ENCODE assay signal across 17 cellular contexts in genomic region chr3:184347321-184348056, GRCh38. TPM values are rescaled to one million over a fixed set of nuclear protein-coding genes. Genes with fewer than 3 reads are reported as not detected.
DNase-seq lines count a peak whose midpoint lies in the region; ATAC-seq and TF ChIP-seq lines count a peak whose summit lies in the region.
"Had no signal": no experiment of that assay in that cellular context is flagged by ENCODE, and none has a peak within 500 bp of the region (broad histone marks: within the 10 kb centered on the region; RNA-seq: fewer than 3 reads in every experiment).

No MANE protein-coding gene starts in this region.

- H3K36me3 Mint-ChIP-seq in neural progenitor cell: peaks cover 19% of the 10 kb centered on the region
- H3K36me3 Mint-ChIP-seq in natural killer cell treated with Interleukin-12 subunit alpha and Interleukin-12 subunit beta and Interleukin-15 and Interleukin-18, amount 100 ng/mL, for 72 hours: no peaks in the 10 kb centered on the region
- H3K36me3 Mint-ChIP-seq in activated CD8-positive, alpha-beta T cell treated with anti-CD3 and anti-CD28 coated beads, Interleukin-2, amount 10 ng/mL, durations not matched to agents 7 days and 5 days (ENCODE audit: low read depth): no peaks in the 10 kb centered on the region

- H3K36me3 ChIP-seq in GM23248 (ENCODE audit: low read depth) (no peaks in the 10 kb centered on the region), SK-N-MC (ENCODE audit: insufficient read depth, low read length) (no peaks in the 10 kb centered on the region), neural progenitor cell (no peaks in the 10 kb centered on the region)

- H3K9me3 Mint-ChIP-seq in neural progenitor cell: no peaks in the 10 kb centered on the region
- H3K9me3 Mint-ChIP-seq in natural killer cell treated with Interleukin-12 subunit alpha and Interleukin-12 subunit beta and Interleukin-15 and Interleukin-18, amount 100 ng/mL, for 72 hours: no peaks in the 10 kb centered on the region
- H3K9me3 Mint-ChIP-seq in activated CD8-positive, alpha-beta T cell treated with anti-CD3 and anti-CD28 coated beads, Interleukin-2, amount 10 ng/mL, durations not matched to agents 7 days and 5 days (ENCODE audit: insufficient read depth): no peaks in the 10 kb centered on the region
- H3K9me3 Mint-ChIP-seq: activated T-helper 1 cell treated with anti-CD3 and anti-CD28 coated beads, Interleukin-12 subunit alpha, Interleukin-12 subunit beta, Interleukin-2, Interleukin-4 antibody, amounts not matched to agents 30 ng/mL and 10 ng/mL and 1 ng/mL, durations not matched to agents 14 hours and 24 hours and 36 hours had no signal

- DNase-seq in GM23248 (peak; percentile 27), SK-N-MC (ENCODE audit: low read depth, low spot score) (no peak), erythroblast (lab: John Stamatoyannopoulos, UW) (peak; percentile 89 to 90), neural progenitor cell (ENCODE audit: low spot score) (no peak), cerebellum (ENCODE audit: low spot score) (no peak), UCSD-AML1 (lab: John Stamatoyannopoulos, UW; ENCODE audit: unreplicated experiment) (no peak)
- no peak for DNase-seq in natural killer cell treated with Interleukin-12 subunit alpha and Interleukin-12 subunit beta and Interleukin-15 and Interleukin-18, amount 100 ng/mL, for 72 hours (ENCODE audit: low spot score)
- DNase-seq in activated CD8-positive, alpha-beta T cell treated with anti-CD3 and anti-CD28 coated beads, Interleukin-2, amount 10 ng/mL, durations not matched to agents 7 days and 5 days: no peak
- DNase-seq: central memory CD4-positive, alpha-beta T cell; HCEC 1CT; lower lobe of right lung; MM.1S; NCI-H187; NCI-H510A; retina had no signal

- ATAC-seq in natural killer cell treated with Interleukin-12 subunit alpha and Interleukin-12 subunit beta and Interleukin-15 and Interleukin-18, amount 100 ng/mL, for 72 hours: no peak
- no peak for ATAC-seq in activated CD8-positive, alpha-beta T cell treated with anti-CD3 and anti-CD28 coated beads, Interleukin-2, amount 10 ng/mL, durations not matched to agents 7 days and 5 days
- ATAC-seq: lower lobe of right lung had no signal

- H3K9ac ChIP-seq in GM23248 (no peak overlapping the region), SK-N-MC (ENCODE audit: insufficient read length) (peak overlapping the region; percentile 52), neural progenitor cell (no peak overlapping the region)

- H3K4me1 Mint-ChIP-seq in neural progenitor cell: peaks cover 54% of the 10 kb centered on the region
- H3K4me1 Mint-ChIP-seq in natural killer cell treated with Interleukin-12 subunit alpha and Interleukin-12 subunit beta and Interleukin-15 and Interleukin-18, amount 100 ng/mL, for 72 hours (ENCODE audit: low read depth in 2 of 2): peaks cover 0 to 8% of the 10 kb centered on the region in 2 donors
- no peaks in the 10 kb centered on the region for H3K4me1 Mint-ChIP-seq in activated CD8-positive, alpha-beta T cell treated with anti-CD3 and anti-CD28 coated beads, Interleukin-2, amount 10 ng/mL, durations not matched to agents 7 days and 5 days (ENCODE audit: low read depth)

- H3K9me3 ChIP-seq in GM23248 (ENCODE audit: low read depth): no peaks in the 10 kb centered on the region
- H3K9me3 ChIP-seq in SK-N-MC (ENCODE audit: low read depth, low read length): no peaks in the 10 kb centered on the region
- no peaks in the 10 kb centered on the region for H3K9me3 ChIP-seq in neural progenitor cell (ENCODE audit: low read depth)
- H3K9me3 ChIP-seq: lower lobe of right lung had no signal

- H2AFZ ChIP-seq in GM23248 (no peak overlapping the region), neural progenitor cell (replicated peaks) (no peak overlapping the region)

- peaks cover 9% of the 10 kb centered on the region for H3K27me3 Mint-ChIP-seq in neural progenitor cell (ENCODE audit: insufficient read depth, low read depth)
- no peaks in the 10 kb centered on the region for H3K27me3 Mint-ChIP-seq in natural killer cell treated with Interleukin-12 subunit alpha and Interleukin-12 subunit beta and Interleukin-15 and Interleukin-18, amount 100 ng/mL, for 72 hours
- no peaks in the 10 kb centered on the region for H3K27me3 Mint-ChIP-seq in activated CD8-positive, alpha-beta T cell treated with anti-CD3 and anti-CD28 coated beads, Interleukin-2, amount 10 ng/mL, durations not matched to agents 7 days and 5 days (ENCODE audit: low read depth)

- in situ Hi-C loops in GM23248 (cut with MboI): no loop called here

- peak; percentile 64 for TF ChIP-seq POLR2A in erythroblast (IDR thresholded peaks at IDR 0.05; ENCODE audit: low read length)

- POLR2A ChIA-PET in activated CD8-positive, alpha-beta T cell treated with anti-CD3 and anti-CD28 coated beads, Interleukin-2, amount 10 ng/mL, durations not matched to agents 7 days and 5 days (lab: Charles Lee): no interaction called here

- H3K27ac ChIP-seq in GM23248 (no peak overlapping the region), SK-N-MC (peak overlapping the region; percentile 97), neural progenitor cell (peak overlapping the region; percentile 38)
- H3K27ac ChIP-seq: lower lobe of right lung had no signal

- no peak for TF ChIP-seq CTCF in neural progenitor cell (IDR thresholded peaks at IDR 0.05)

- H3F3A ChIP-seq in GM23248 (ENCODE audit: insufficient read depth): no peaks in the 10 kb centered on the region
- peaks cover 38% of the 10 kb centered on the region for H3F3A ChIP-seq in neural progenitor cell (ENCODE audit: low read depth)

- peak overlapping the region; percentile 5 for H3K27ac Mint-ChIP-seq in neural progenitor cell
- no peak overlapping the region for H3K27ac Mint-ChIP-seq in natural killer cell treated with Interleukin-12 subunit alpha and Interleukin-12 subunit beta and Interleukin-15 and Interleukin-18, amount 100 ng/mL, for 72 hours
- no peak overlapping the region for H3K27ac Mint-ChIP-seq in activated CD8-positive, alpha-beta T cell treated with anti-CD3 and anti-CD28 coated beads, Interleukin-2, amount 10 ng/mL, durations not matched to agents 7 days and 5 days

- 67 to 69% methylated on average over 12 of the region's 12 CpGs for WGBS in GM23248 (ENCODE audit: low coverage in 1 of 2, low lambda C conversion rate in 2 of 2, missing lambda C conversion rate in 2 of 2), 2 experiments

- H3K4me3 Mint-ChIP-seq in neural progenitor cell: no peak overlapping the region
- no peak overlapping the region for H3K4me3 Mint-ChIP-seq in natural killer cell treated with Interleukin-12 subunit alpha and Interleukin-12 subunit beta and Interleukin-15 and Interleukin-18, amount 100 ng/mL, for 72 hours
- H3K4me3 Mint-ChIP-seq in activated CD8-positive, alpha-beta T cell treated with anti-CD3 and anti-CD28 coated beads, Interleukin-2, amount 10 ng/mL, durations not matched to agents 7 days and 5 days: no peak overlapping the region
- H3K4me3 Mint-ChIP-seq: activated T-helper 1 cell treated with anti-CD3 and anti-CD28 coated beads, Interleukin-12 subunit alpha, Interleukin-12 subunit beta, Interleukin-2, Interleukin-4 antibody, amounts not matched to agents 30 ng/mL and 10 ng/mL and 1 ng/mL, durations not matched to agents 14 hours and 24 hours and 36 hours had no signal

- CTCF ChIA-PET in activated CD8-positive, alpha-beta T cell treated with anti-CD3 and anti-CD28 coated beads, Interleukin-2, amount 10 ng/mL, durations not matched to agents 7 days and 5 days (lab: Charles Lee): no interaction called here

- H3K79me2 ChIP-seq in GM23248 (ENCODE audit: insufficient read depth) (no peaks in the 10 kb centered on the region), neural progenitor cell (ENCODE audit: low read depth) (no peaks in the 10 kb centered on the region)

- H3K27me3 ChIP-seq in GM23248 (replicated peaks; ENCODE audit: insufficient read depth) (no peaks in the 10 kb centered on the region), neural progenitor cell (no peaks in the 10 kb centered on the region)

- H3K4me1 ChIP-seq in GM23248 (ENCODE audit: insufficient read depth) (peaks cover 9% of the 10 kb centered on the region), neural progenitor cell (peaks cover 16% of the 10 kb centered on the region)

- H3K9me2 ChIP-seq in GM23248 (ENCODE audit: insufficient read depth): no peaks in the 10 kb centered on the region

- H3K4me2 ChIP-seq in GM23248 (ENCODE audit: unreplicated experiment): no peak overlapping the region
- no peak overlapping the region for H3K4me2 ChIP-seq in neural progenitor cell

- H3K4me3 ChIP-seq in GM23248 (no peak overlapping the region), SK-N-MC (peak overlapping the region; percentile 65), neural progenitor cell (no peak overlapping the region)
- H3K4me3 ChIP-seq: lower lobe of right lung had no signal

- H4K20me1 ChIP-seq in GM23248 (ENCODE audit: insufficient read depth) (no peaks in the 10 kb centered on the region), neural progenitor cell (ENCODE audit: low read depth) (peaks cover 40% of the 10 kb centered on the region)

RNA-seq across cellular contexts. Expression of gene FAM131A, which starts 10.1 kb away (rescaled TPM):
- 24.5 and 44.9 TPM in 2 replicates for total RNA-seq in GM23248 (2014; rRNA removed; shearing (Covaris generic))
- polyA plus RNA-seq in GM23248 (2016; fragmentation: Nextera tagmentation; extraction: Ambion mirVana): 5.6 and 7.0 TPM in 2 replicates
- total RNA-seq in neural progenitor cell (ENCODE audit: low replicate concordance) (17.2 and 37.7 TPM in 2 replicates), cerebellum (28.6 TPM)
- 1 to 10 TPM; 3.2 to 5.8 TPM for total RNA-seq in natural killer cell treated with Interleukin-12 subunit alpha and Interleukin-12 subunit beta and Interleukin-15 and Interleukin-18, amount 100 ng/mL, for 72 hours
- 1 to 10 TPM; 3.1 to 3.2 TPM for total RNA-seq in activated CD8-positive, alpha-beta T cell treated with anti-CD3 and anti-CD28 coated beads, Interleukin-2, amount 10 ng/mL, durations not matched to agents 7 days and 5 days

RNA-seq across cellular contexts. Expression of gene CLCN2, which starts 13.9 kb away (rescaled TPM):
- 1.2 and 1.8 TPM in 2 replicates for total RNA-seq in GM23248 (2014; rRNA removed; shearing (Covaris generic))
- polyA plus RNA-seq in GM23248 (2016; fragmentation: Nextera tagmentation; extraction: Ambion mirVana): 1.3 and 1.5 TPM in 2 replicates
- total RNA-seq in neural progenitor cell (ENCODE audit: low replicate concordance): 16.5 and 38.2 TPM in 2 replicates
- total RNA-seq in natural killer cell treated with Interleukin-12 subunit alpha and Interleukin-12 subunit beta and Interleukin-15 and Interleukin-18, amount 100 ng/mL, for 72 hours: 10 to 100 TPM in 1 of 2 donors, 1 to 10 TPM in 1; 6.5 to 10.5 TPM
- 1 to 10 TPM; 4.7 to 4.8 TPM for total RNA-seq in activated CD8-positive, alpha-beta T cell treated with anti-CD3 and anti-CD28 coated beads, Interleukin-2, amount 10 ng/mL, durations not matched to agents 7 days and 5 days
- 16.0 TPM for total RNA-seq in cerebellum

RNA-seq across cellular contexts. Expression of gene POLR2H, which starts 14.0 kb away (rescaled TPM):
- 73.0 and 81.2 TPM in 2 replicates for total RNA-seq in GM23248 (2014; rRNA removed; shearing (Covaris generic))
- 66.3 and 69.7 TPM in 2 replicates for polyA plus RNA-seq in GM23248 (2016; fragmentation: Nextera tagmentation; extraction: Ambion mirVana)
- total RNA-seq in neural progenitor cell (ENCODE audit: low replicate concordance) (128 and 173 TPM in 2 replicates), cerebellum (32.5 TPM)
- total RNA-seq in natural killer cell treated with Interleukin-12 subunit alpha and Interleukin-12 subunit beta and Interleukin-15 and Interleukin-18, amount 100 ng/mL, for 72 hours: 100 to 1,000 TPM; 111 to 142 TPM
- total RNA-seq in activated CD8-positive, alpha-beta T cell treated with anti-CD3 and anti-CD28 coated beads, Interleukin-2, amount 10 ng/mL, durations not matched to agents 7 days and 5 days: 100 to 1,000 TPM; 101 to 103 TPM

RNA-seq across cellular contexts. Expression of gene THPO, which starts 30.5 kb away (rescaled TPM):
- not detected in 2 replicates for total RNA-seq in GM23248 (2014; rRNA removed; shearing (Covaris generic))
- polyA plus RNA-seq in GM23248 (2016; fragmentation: Nextera tagmentation; extraction: Ambion mirVana): not detected in 2 replicates
- 0.31 and 2.3 TPM in 2 replicates for total RNA-seq in neural progenitor cell (ENCODE audit: low replicate concordance)
- total RNA-seq in natural killer cell treated with Interleukin-12 subunit alpha and Interleukin-12 subunit beta and Interleukin-15 and Interleukin-18, amount 100 ng/mL, for 72 hours: not detected
- not detected for total RNA-seq in activated CD8-positive, alpha-beta T cell treated with anti-CD3 and anti-CD28 coated beads, Interleukin-2, amount 10 ng/mL, durations not matched to agents 7 days and 5 days
- 0.36 TPM for total RNA-seq in cerebellum
- total RNA-seq: activated T-helper 1 cell treated with anti-CD3 and anti-CD28 coated beads, Interleukin-12 subunit alpha, Interleukin-12 subunit beta, Interleukin-2, Interleukin-4 antibody, amounts not matched to agents 30 ng/mL and 10 ng/mL and 1 ng/mL, durations not matched to agents 14 hours and 24 hours and 36 hours; glomerular endothelial cell had no signal

RNA-seq across cellular contexts. Expression of gene CHRD, which starts 32.4 kb away (rescaled TPM):
- total RNA-seq in GM23248 (2014; rRNA removed; shearing (Covaris generic)): 0.22 and 0.25 TPM in 2 replicates
- polyA plus RNA-seq in GM23248 (2016; fragmentation: Nextera tagmentation; extraction: Ambion mirVana): 0.13 and 0.15 TPM in 2 replicates
- total RNA-seq in neural progenitor cell (ENCODE audit: low replicate concordance) (2.3 and 6.8 TPM in 2 replicates), cerebellum (10.3 TPM)
- not detected for total RNA-seq in natural killer cell treated with Interleukin-12 subunit alpha and Interleukin-12 subunit beta and Interleukin-15 and Interleukin-18, amount 100 ng/mL, for 72 hours
- total RNA-seq in activated CD8-positive, alpha-beta T cell treated with anti-CD3 and anti-CD28 coated beads, Interleukin-2, amount 10 ng/mL, durations not matched to agents 7 days and 5 days: not detected
- total RNA-seq: activated T-helper 1 cell treated with anti-CD3 and anti-CD28 coated beads, Interleukin-12 subunit alpha, Interleukin-12 subunit beta, Interleukin-2, Interleukin-4 antibody, amounts not matched to agents 30 ng/mL and 10 ng/mL and 1 ng/mL, durations not matched to agents 14 hours and 24 hours and 36 hours had no signal

Comparison
In these comparisons a context has a peak if more than half of its experiments do, and no peak if none do; other contexts are left out.
1. DNase-seq: peak in GM23248 (single experiment) and erythroblast (2 of 2); none in SK-N-MC (single experiment), neural progenitor cell (single experiment), natural killer cell treated with Interleukin-12 subunit alpha and Interleukin-12 subunit beta and Interleukin-15 and Interleukin-18, amount 100 ng/mL, for 72 hours (single experiment), activated CD8-positive, alpha-beta T cell treated with anti-CD3 and anti-CD28 coated beads, Interleukin-2, amount 10 ng/mL, durations not matched to agents 7 days and 5 days (single experiment), cerebellum (single experiment) and UCSD-AML1 (single experiment).